Comparison of ENCODE assay signal across 7 cellular contexts in genomic region chr14:70972107-70972976, GRCh38.
A peak's percentile ranks its signal among the peaks of the same experiment; 100 is the strongest.
DNase-seq lines count a peak whose midpoint lies in the region; ATAC-seq, FAIRE-seq and TF ChIP-seq lines count a peak whose summit lies in the region.

No MANE protein-coding gene starts in this region.

- FAIRE-seq in GM12892 (lab: Jason Lieb, UNC), result peak; percentile 99

- H3K27me3 ChIP-seq in adipocyte (replicated peaks; ENCODE audit: control insufficient read depth, insufficient read depth, low read length), result no peaks in the 10 kb centered on the region

- no peaks in the 10 kb centered on the region for H3K9me3 ChIP-seq in adipocyte (ENCODE audit: control insufficient read depth, low read length)

- peaks cover 61% of the 10 kb centered on the region for H3K36me3 ChIP-seq in adipocyte (ENCODE audit: control insufficient read depth, insufficient read depth, low read length, severe bottlenecking)

- peaks cover 15% of the 10 kb centered on the region for H3K4me1 ChIP-seq in adipocyte (ENCODE audit: control insufficient read depth, insufficient read depth, low read length)

- ATAC-seq in left cardiac atrium (peak; percentile 88 to 91), HG02970 (IDR thresholded peaks at IDR 0.05; ENCODE audit: low FRiP score, unreplicated experiment) (no peak)

- H3K9ac ChIP-seq in adipocyte (ENCODE audit: low read length), result peak overlapping the region; percentile 11

- H3K4me3 ChIP-seq in adipocyte (ENCODE audit: low read length), result no peak overlapping the region

- DNase-seq in GM12892 (ENCODE audit: insufficient read length) (no peak), NCI-H187 (lab: John Stamatoyannopoulos, UW) (peak; percentile 61 to 79), T-helper 1 cell (peak; percentile 59 to 85 (median 80)), adipocyte (ENCODE audit: low read depth) (peak; percentile 95), left cardiac atrium (peak; percentile 84), renal cortical epithelial cell (ENCODE audit: low read depth) (peak; percentile 81)

- no peak for TF ChIP-seq POLR2A in GM12892 (IDR thresholded peaks at IDR 0.05; ENCODE audit: low read depth, low read length)

- intact Hi-C loops in left cardiac atrium (cut with DNase I), result loop anchor here in 1 of 2 donors (2.0 to 5.0 kb wide), 2 partner anchors 65 to 156 kb away; partner anchors contain the start of gene PCNX1
